ENCODE assay signal across 8 cellular contexts in genomic region chr18:63162271-63163014, GRCh38.
DNase-seq lines count a peak whose midpoint lies in the region; ATAC-seq and TF ChIP-seq lines count a peak whose summit lies in the region.

No MANE protein-coding gene starts in this region.

- H3K36me3 ChIP-seq in lung (ENCODE audit: control insufficient read depth in 2 of 2, insufficient read depth in 2 of 2, low read length in 2 of 2) = no peaks in the 10 kb centered on the region

- no peak overlapping the region for H3K4me3 ChIP-seq in lung

- ATAC-seq in HG03135 (IDR thresholded peaks at IDR 0.05; ENCODE audit: unreplicated experiment) (peak; percentile 36), lung (ENCODE audit: insufficient read depth, low FRiP score) (no peak)

- H3K9me3 Mint-ChIP-seq in activated T-cell treated with anti-CD3 and anti-CD28 coated beads, Interleukin-2, amount 50 U/mL, for 24 hours = peaks cover 8% of the 10 kb centered on the region

- H3K27me3 Mint-ChIP-seq in activated T-cell treated with anti-CD3 and anti-CD28 coated beads, Interleukin-2, amount 50 U/mL, for 24 hours = no peaks in the 10 kb centered on the region

- peaks cover 0 to 15% of the 10 kb centered on the region in 2 donors for H3K4me1 ChIP-seq in lung (ENCODE audit: control insufficient read depth in 2 of 2, insufficient read depth in 2 of 2, low read length in 2 of 2)

- DNase-seq in activated effector memory CD4-positive, alpha-beta T cell treated with anti-CD3 and anti-CD28 coated beads, Interleukin-2, amount 50 U/mL, for 16 hours = peak; percentile 77
- no peak for DNase-seq in activated effector memory CD4-positive, alpha-beta T cell treated with Interleukin-2 at 50 U/mL for 16 hours
- peak; percentile 58 for DNase-seq in activated T-cell treated with anti-CD3 and anti-CD28 coated beads, Interleukin-2, amount 50 U/mL, for 24 hours
- DNase-seq in lung (ENCODE audit: low spot score) (no peak), NCI-H69 (lab: John Stamatoyannopoulos, UW) (no peak), NCI-H2171 treated with DMSO at 0.1 percent for 48 hours (lab: John Stamatoyannopoulos, UW) (no peak), ureter (ENCODE audit: low spot score) (no peak)

- H3K27ac ChIP-seq in lung (ENCODE audit: low read depth in 1 of 2, low read length in 1 of 2) = peak overlapping the region; percentile 17 to 24

- H3K27me3 ChIP-seq in lung (ENCODE audit: control insufficient read depth, insufficient read depth) = no peaks in the 10 kb centered on the region

- peak overlapping the region; percentile 75 for H3K4me3 Mint-ChIP-seq in activated T-cell treated with anti-CD3 and anti-CD28 coated beads, Interleukin-2, amount 50 U/mL, for 24 hours

- peaks cover 91% of the 10 kb centered on the region for H3K4me1 Mint-ChIP-seq in activated T-cell treated with anti-CD3 and anti-CD28 coated beads, Interleukin-2, amount 50 U/mL, for 24 hours (ENCODE audit: low read depth)

- no peaks in the 10 kb centered on the region for H3K9me3 ChIP-seq in lung (ENCODE audit: control insufficient read depth in 2 of 2, insufficient read depth in 1 of 2, low read length in 1 of 2)

- TF ChIP-seq CTCF in lung (IDR thresholded peaks at IDR 0.05; ENCODE audit: control extremely low read depth, extremely low read depth) = no peak

- WGBS in lung, 2 donors = 62 to 69% methylated on average over 7 of the region's 7 CpGs

- peaks cover 28% of the 10 kb centered on the region for H3K36me3 Mint-ChIP-seq in activated T-cell treated with anti-CD3 and anti-CD28 coated beads, Interleukin-2, amount 50 U/mL, for 24 hours (ENCODE audit: low read depth)

- peak overlapping the region; percentile 100 for H3K27ac Mint-ChIP-seq in activated T-cell treated with anti-CD3 and anti-CD28 coated beads, Interleukin-2, amount 50 U/mL, for 24 hours

Comparison
In these comparisons a context has a peak if more than half of its experiments do, and no peak if none do; other contexts are left out.
1. DNase-seq: peak in activated effector memory CD4-positive, alpha-beta T cell treated with anti-CD3 and anti-CD28 coated beads, Interleukin-2, amount 50 U/mL, for 16 hours (single experiment) and activated T-cell treated with anti-CD3 and anti-CD28 coated beads, Interleukin-2, amount 50 U/mL, for 24 hours (single experiment); none in activated effector memory CD4-positive, alpha-beta T cell treated with Interleukin-2 at 50 U/mL for 16 hours (single experiment), lung (single experiment), NCI-H69 (single experiment), NCI-H2171 treated with DMSO at 0.1 percent for 48 hours (single experiment) and ureter (single experiment).